Comparison of ENCODE assay signal across 9 cellular contexts in the genomic region with DNA sequence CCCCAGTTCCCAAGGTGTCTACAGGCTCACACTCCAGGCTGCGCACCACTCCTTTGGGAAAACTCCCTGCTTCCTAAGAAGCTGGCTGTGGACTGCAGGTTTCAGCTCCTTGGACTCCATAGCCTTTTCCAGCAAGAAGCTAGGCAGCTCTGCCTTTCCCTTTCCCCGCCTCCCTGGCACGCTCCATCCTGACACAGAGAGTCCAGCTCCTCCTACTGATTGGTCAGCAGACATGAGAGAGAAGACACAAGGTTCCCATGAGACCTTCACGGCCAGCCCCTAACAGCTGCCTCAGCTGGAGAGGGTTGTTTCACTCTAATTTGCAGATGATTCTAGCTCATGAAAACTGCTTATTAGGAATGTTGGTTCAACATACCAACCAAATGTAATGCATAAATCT. TPM values are rescaled to one million over a fixed set of nuclear protein-coding genes. Genes with fewer than 3 reads are reported as not detected.
DNase-seq lines count a peak whose midpoint lies in the region; ATAC-seq and TF ChIP-seq lines count a peak whose summit lies in the region.
"Had no signal": no experiment of that assay in that cellular context is flagged by ENCODE, and none has a peak within 500 bp of the region (broad histone marks: within the 10 kb centered on the region; RNA-seq: fewer than 3 reads in every experiment).

No MANE protein-coding gene starts in this region.

- H3K4me3 Mint-ChIP-seq in stimulated activated memory B cell treated with anti-CD40 and anti-IgM and Interleukin-4, amounts not matched to agents 10 μg/mL and 1 μg/mL and 100 μg/mL, for 72 hours, result no peak overlapping the region

- no peak overlapping the region for H2AFZ ChIP-seq in OCI-LY3 (ENCODE audit: low read depth, low read length)

- H3K27me3 Mint-ChIP-seq in stimulated activated memory B cell treated with anti-CD40 and anti-IgM and Interleukin-4, amounts not matched to agents 10 μg/mL and 1 μg/mL and 100 μg/mL, for 72 hours, result no peaks in the 10 kb centered on the region

- ATAC-seq in HG02852 (IDR thresholded peaks at IDR 0.05; ENCODE audit: unreplicated experiment) (no peak), GM19035 (IDR thresholded peaks at IDR 0.05; ENCODE audit: unreplicated experiment) (no peak)
- no peak for ATAC-seq in stimulated activated memory B cell treated with anti-CD40 and anti-IgM and Interleukin-4, amounts not matched to agents 10 μg/mL and 1 μg/mL and 100 μg/mL, for 72 hours
- ATAC-seq: PC-3 had no signal

- H3K4me2 ChIP-seq in OCI-LY3 (ENCODE audit: low read length), result peak overlapping the region; percentile 57

- peaks cover 6% of the 10 kb centered on the region; the same call in 1 of the 2 replicates for H3K9me3 ChIP-seq in OCI-LY3 (ENCODE audit: insufficient read depth, low read length)

- H4K20me1 ChIP-seq in OCI-LY3 (ENCODE audit: insufficient read depth, low read length), result peaks cover 41% of the 10 kb centered on the region; the same call in 1 of the 2 replicates

- intact Hi-C loops in posterior cingulate gyrus (cut with DNase I), result no loop called here

- peaks cover 87% of the 10 kb centered on the region for H3K79me2 ChIP-seq in OCI-LY3 (ENCODE audit: low read length)

- H3K9me3 Mint-ChIP-seq in stimulated activated memory B cell treated with anti-CD40 and anti-IgM and Interleukin-4, amounts not matched to agents 10 μg/mL and 1 μg/mL and 100 μg/mL, for 72 hours, result no peaks in the 10 kb centered on the region

- peaks cover 46% of the 10 kb centered on the region for H3K4me1 ChIP-seq in OCI-LY3 (ENCODE audit: low read length)

- peak overlapping the region; percentile 10 for H3K4me3 ChIP-seq in OCI-LY3 (ENCODE audit: low read length)
- H3K4me3 ChIP-seq in foreskin fibroblast (ENCODE audit: low read depth in 1 of 2, low read length in 2 of 2), result no peak overlapping the region

- DNase-seq in Daoy (ENCODE audit: low read depth) (peak; percentile 90), foreskin fibroblast (peak; percentile 90 to 96), posterior cingulate gyrus (peak in 7 of 10 donors; percentile 21 to 89 (median 34))
- DNase-seq in activated effector memory CD4-positive, alpha-beta T cell treated with Interleukin-2 at 50 U/mL for 16 hours, result no peak
- DNase-seq: PC-3 had no signal

- H3K27ac ChIP-seq in OCI-LY3 (ENCODE audit: low read length), result 0 out of 2 replicates have a peak overlapping the region, but pooled peaks have one; percentile 10

- TF ChIP-seq CTCF in OCI-LY3 (IDR thresholded peaks at IDR 0.05; ENCODE audit: low read depth, low read length) (no peak), foreskin fibroblast (IDR thresholded peaks at IDR 0.05; ENCODE audit: low read depth, low read length) (no peak)

- no peaks in the 10 kb centered on the region for H3K36me3 Mint-ChIP-seq in stimulated activated memory B cell treated with anti-CD40 and anti-IgM and Interleukin-4, amounts not matched to agents 10 μg/mL and 1 μg/mL and 100 μg/mL, for 72 hours

- no peaks in the 10 kb centered on the region for H3K27me3 ChIP-seq in OCI-LY3 (ENCODE audit: low read depth, low read length)

- no peaks in the 10 kb centered on the region for H3K4me1 Mint-ChIP-seq in stimulated activated memory B cell treated with anti-CD40 and anti-IgM and Interleukin-4, amounts not matched to agents 10 μg/mL and 1 μg/mL and 100 μg/mL, for 72 hours

- H3K9ac ChIP-seq in OCI-LY3 (ENCODE audit: low read length), result no peak overlapping the region; the same call in 1 of the 2 replicates

- H3K36me3 ChIP-seq in OCI-LY3 (replicated peaks; ENCODE audit: low read depth, low read length), result peaks cover 26% of the 10 kb centered on the region

- H3K27ac Mint-ChIP-seq in stimulated activated memory B cell treated with anti-CD40 and anti-IgM and Interleukin-4, amounts not matched to agents 10 μg/mL and 1 μg/mL and 100 μg/mL, for 72 hours, result no peak overlapping the region

RNA-seq across cellular contexts. Expression of a gene that starts 27.6 kb away (rescaled TPM):
- 13.6 and 23.5 TPM in 2 replicates for total RNA-seq in Daoy (2014; rRNA removed; shearing (Covaris generic))
